In the genomic region with DNA sequence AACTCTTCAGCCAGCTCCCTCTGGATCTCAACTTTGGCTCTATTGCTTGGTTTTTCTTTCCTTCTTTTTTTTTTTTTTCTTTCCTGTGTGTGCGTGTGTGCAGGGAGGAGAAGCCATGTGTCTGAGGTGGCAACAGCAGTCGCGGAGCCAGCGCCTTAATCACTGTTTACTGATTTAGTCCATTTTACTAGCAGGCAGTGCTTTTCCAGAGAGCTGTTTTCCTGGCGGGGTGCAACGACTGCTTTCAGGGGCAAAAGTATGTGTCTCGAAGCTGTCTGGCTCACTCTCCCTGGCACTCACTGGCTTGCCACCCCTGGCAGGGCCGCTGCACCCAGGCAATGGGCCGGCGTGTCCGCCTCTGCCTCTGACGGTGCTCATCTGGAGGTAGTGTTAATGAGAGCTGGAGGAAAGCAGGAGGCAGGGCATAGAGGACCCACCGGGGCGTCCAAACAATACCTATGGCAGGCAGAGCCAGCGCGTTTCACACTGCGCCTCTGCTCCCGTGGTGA, we compare ENCODE assay signal across 2 cellular contexts.
TF ChIP-seq lines count a peak whose summit lies in the region.

No MANE protein-coding gene starts in this region.

TF ChIP-seq in A549, 52 proteins besides CTCF, POLR2A, EP300 and RAD21:
- TF ChIP-seq POLR2AphosphoS2 (conservative IDR thresholded peaks at IDR 0.05; ENCODE audit: low read length): no peak
- no peak for TF ChIP-seq ZSCAN20 (CRISPR knock-in tag; IDR thresholded peaks at IDR 0.05)
- no peak for TF ChIP-seq EHMT2 (IDR thresholded peaks at IDR 0.05; ENCODE audit: low read depth)
- no peak for TF ChIP-seq FOSB (CRISPR knock-in tag; IDR thresholded peaks at IDR 0.05)
- TF ChIP-seq TP53 (CRISPR knock-in tag; IDR thresholded peaks at IDR 0.05): no peak
- TF ChIP-seq KDM1A (IDR thresholded peaks at IDR 0.05; ENCODE audit: low read depth): no peak
- no peak for TF ChIP-seq CEBPB (IDR thresholded peaks at IDR 0.05)
- no peak for TF ChIP-seq FOXS1 (CRISPR knock-in tag; IDR thresholded peaks at IDR 0.05)
- TF ChIP-seq CHD2 (IDR thresholded peaks at IDR 0.05; ENCODE audit: low read length, partially characterized antibody): no peak
- TF ChIP-seq EHF (CRISPR knock-in tag; IDR thresholded peaks at IDR 0.05): no peak

TF ChIP-seq in IMR-90, 13 proteins besides CTCF, POLR2A, EP300 and RAD21:
- TF ChIP-seq CHD1 (IDR thresholded peaks at IDR 0.05; ENCODE audit: low read depth, low read length): no peak
- TF ChIP-seq CEBPB (IDR thresholded peaks at IDR 0.05; ENCODE audit: low read depth, low read length): no peak
- no peak for TF ChIP-seq ELK1 (IDR thresholded peaks at IDR 0.05; ENCODE audit: borderline replicate concordance, low read depth, low read length)
- TF ChIP-seq, protein P1, sequence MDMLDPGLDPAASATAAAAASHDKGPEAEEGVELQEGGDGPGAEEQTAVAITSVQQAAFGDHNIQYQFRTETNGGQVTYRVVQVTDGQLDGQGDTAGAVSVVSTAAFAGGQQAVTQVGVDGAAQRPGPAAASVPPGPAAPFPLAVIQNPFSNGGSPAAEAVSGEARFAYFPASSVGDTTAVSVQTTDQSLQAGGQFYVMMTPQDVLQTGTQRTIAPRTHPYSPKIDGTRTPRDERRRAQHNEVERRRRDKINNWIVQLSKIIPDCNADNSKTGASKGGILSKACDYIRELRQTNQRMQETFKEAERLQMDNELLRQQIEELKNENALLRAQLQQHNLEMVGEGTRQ (IDR thresholded peaks at IDR 0.05; ENCODE audit: low read depth, low read length): no peak
- no peak for TF ChIP-seq BHLHE40 (IDR thresholded peaks at IDR 0.05; ENCODE audit: low read depth, low read length)
- no peak for TF ChIP-seq MXI1 (IDR thresholded peaks at IDR 0.05; ENCODE audit: borderline replicate concordance, low read depth, low read length)
- TF ChIP-seq RCOR1 (IDR thresholded peaks at IDR 0.05; ENCODE audit: insufficient replicate concordance, low read length): no peak
- no peak for TF ChIP-seq NFE2L2 (IDR thresholded peaks at IDR 0.05; ENCODE audit: low read depth, low read length)
- no peak for TF ChIP-seq SMC3 (IDR thresholded peaks at IDR 0.05; ENCODE audit: low read depth, low read length)
- no peak for TF ChIP-seq MAZ (IDR thresholded peaks at IDR 0.05; ENCODE audit: borderline replicate concordance, low read depth, low read length)
- TF ChIP-seq MAFK (IDR thresholded peaks at IDR 0.05; ENCODE audit: low read depth, low read length): no peak
TF ChIP-seq in IMR-90: peak in this region for 0.
